8 cellular contexts compared by ENCODE assay signal in the genomic region with DNA sequence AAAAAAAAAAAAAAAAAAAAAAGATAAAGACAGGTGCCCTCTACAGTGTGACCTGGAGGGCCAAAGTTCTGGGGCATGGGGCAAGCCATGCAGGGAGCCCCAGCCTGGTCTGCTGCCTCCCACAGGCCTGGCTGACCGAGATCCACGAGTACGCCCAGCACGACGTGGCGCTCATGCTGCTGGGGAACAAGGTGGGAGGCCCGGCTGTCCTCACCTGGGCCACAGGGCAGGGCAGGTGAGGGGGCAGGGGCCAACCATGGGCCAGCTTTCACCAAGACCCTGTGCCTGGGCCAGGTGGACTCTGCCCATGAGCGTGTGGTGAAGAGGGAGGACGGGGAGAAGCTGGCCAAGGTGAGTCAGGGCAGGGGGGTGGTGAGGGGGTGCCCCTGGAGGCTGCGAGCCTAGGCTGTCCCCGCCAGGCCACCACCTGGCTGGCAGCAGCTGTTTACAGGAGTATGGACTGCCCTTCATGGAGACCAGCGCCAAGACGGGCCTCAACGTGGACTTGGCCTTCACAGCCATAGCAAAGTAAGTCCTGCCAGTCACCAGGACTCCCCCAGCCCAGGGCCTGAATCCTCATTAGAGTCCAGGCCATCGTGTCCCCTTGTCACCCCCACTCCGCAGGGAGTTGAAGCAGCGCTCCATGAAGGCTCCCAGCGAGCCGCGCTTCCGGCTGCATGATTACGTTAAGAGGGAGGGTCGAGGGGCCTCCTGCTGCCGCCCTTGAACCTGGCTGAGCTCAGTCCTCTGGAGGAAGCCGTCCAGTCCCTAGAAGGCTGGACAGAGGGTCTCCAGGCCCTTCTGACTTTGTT. TPM values are rescaled to one million over a fixed set of nuclear protein-coding genes. Genes with fewer than 3 reads are reported as not detected.
DNase-seq lines count a peak whose midpoint lies in the region; ATAC-seq and TF ChIP-seq lines count a peak whose summit lies in the region.

No MANE protein-coding gene starts in this region.

- peak overlapping the region; percentile 85 to 93 (median 89) for H3K4me3 Mint-ChIP-seq in CD4-positive, alpha-beta memory T cell
- peak overlapping the region; percentile 86 for H3K4me3 Mint-ChIP-seq in activated CD8-positive, alpha-beta T cell treated with anti-CD3 and anti-CD28 coated beads for 36 hours

- POLR2A ChIA-PET in CD4-positive, alpha-beta memory T cell (lab: Charles Lee; ENCODE audit: partially characterized antibody): interaction anchor here (1.2 to 3.7 kb wide), 8 partner anchors 10 to 189 kb away, joined by 3 to 75 read pairs (median 10); partner anchors contain the start of genes E4F1, NDUFB10, NHERF2 and RNF151
- POLR2A ChIA-PET in activated CD8-positive, alpha-beta T cell treated with anti-CD3 and anti-CD28 coated beads for 36 hours (lab: Charles Lee): interaction anchor here (0.6 to 7.3 kb wide), 28 partner anchors 8 to 599 kb away, joined by 3 to 95 read pairs (median 6); partner anchors contain the start of genes AMDHD2, BRICD5, CEMP1 and ECI1

- no peak for TF ChIP-seq CTCF in HL-60 (IDR thresholded peaks at IDR 0.05; ENCODE audit: insufficient read depth, low read length)
- TF ChIP-seq CTCF in activated CD8-positive, alpha-beta T cell treated with anti-CD3 and anti-CD28 coated beads for 36 hours (IDR thresholded peaks at IDR 0.05): no peak

- peak overlapping the region; percentile 19 to 88 (median 83) for H3K27ac Mint-ChIP-seq in CD4-positive, alpha-beta memory T cell
- peak overlapping the region; percentile 89 for H3K27ac Mint-ChIP-seq in activated CD8-positive, alpha-beta T cell treated with anti-CD3 and anti-CD28 coated beads for 36 hours

- CTCF ChIA-PET in CD4-positive, alpha-beta memory T cell (lab: Charles Lee; ENCODE audit: partially characterized antibody): interaction anchor here (0.5 to 4.0 kb wide), 14 partner anchors 9 to 189 kb away, joined by 3 to 38 read pairs (median 4); partner anchors contain the start of genes ECI1 and PKD1
- CTCF ChIA-PET in activated CD8-positive, alpha-beta T cell treated with anti-CD3 and anti-CD28 coated beads for 36 hours (lab: Charles Lee): interaction anchor here (0.7 to 4.2 kb wide), 4 partner anchors 12 to 150 kb away, joined by 3 to 25 read pairs (median 13); partner anchors contain the start of gene PGP

- H3K36me3 ChIP-seq in CD4-positive, alpha-beta memory T cell (ENCODE audit: insufficient read depth, low read length): peaks cover 4% of the 10 kb centered on the region

- peaks cover 82% of the 10 kb centered on the region for H3K4me1 ChIP-seq in CD4-positive, alpha-beta memory T cell (ENCODE audit: insufficient read depth, low read length)

- H3K9me3 ChIP-seq in CD4-positive, alpha-beta memory T cell (ENCODE audit: control insufficient read depth in 1 of 2, low read length in 2 of 2): no peaks in the 10 kb centered on the region

- DNase-seq in CD4-positive, alpha-beta memory T cell: peak in 2 of 5 donors; percentile 11 to 40
- DNase-seq in HL-60 (ENCODE audit: low read depth in 1 of 2, low spot score in 1 of 2): peak in 1 of 2 experiments; percentile 59
- DNase-seq in activated CD8-positive, alpha-beta T cell treated with anti-CD3 and anti-CD28 coated beads for 36 hours: peak; percentile 41
- peak; percentile 30 for DNase-seq in glomerular visceral epithelial cell (ENCODE audit: extremely low spot score)
- DNase-seq in stimulated activated CD4-positive, alpha-beta T cell treated with anti-CD3 and anti-CD28 coated beads, Interleukin-15, amount 100 ng/mL, for 24 hours: peak; percentile 65
- no peak for DNase-seq in midbrain (lab: John Stamatoyannopoulos, UW)

- peaks cover 30 to 71% (median 49%) of the 10 kb centered on the region in 4 donors for H3K4me1 Mint-ChIP-seq in CD4-positive, alpha-beta memory T cell
- peaks cover 33% of the 10 kb centered on the region for H3K4me1 Mint-ChIP-seq in activated CD8-positive, alpha-beta T cell treated with anti-CD3 and anti-CD28 coated beads for 36 hours (ENCODE audit: low read depth)

- intact Hi-C loops in CD4-positive, alpha-beta memory T cell (cut with micrococcal nuclease): loop anchor here (1.0 to 10.0 kb wide), 3 partner anchors 130 to 288 kb away; partner anchors contain the start of gene NDUFB10
- intact Hi-C loops in activated CD8-positive, alpha-beta T cell treated with anti-CD3 and anti-CD28 coated beads for 36 hours (cut with micrococcal nuclease): no loop called here

- ATAC-seq in activated CD8-positive, alpha-beta T cell treated with anti-CD3 and anti-CD28 coated beads for 36 hours: no peak
- no peak for ATAC-seq in GM18868 (IDR thresholded peaks at IDR 0.05; ENCODE audit: unreplicated experiment)
- ATAC-seq in GM19351 (IDR thresholded peaks at IDR 0.05; ENCODE audit: unreplicated experiment): no peak

- H3K36me3 Mint-ChIP-seq in CD4-positive, alpha-beta memory T cell: peaks cover 0 to 14% of the 10 kb centered on the region in 2 donors
- peaks cover 47% of the 10 kb centered on the region for H3K36me3 Mint-ChIP-seq in activated CD8-positive, alpha-beta T cell treated with anti-CD3 and anti-CD28 coated beads for 36 hours (ENCODE audit: low read depth)

- H3K27me3 ChIP-seq in CD4-positive, alpha-beta memory T cell (ENCODE audit: insufficient read depth, low read length): no peaks in the 10 kb centered on the region
- no peaks in the 10 kb centered on the region for H3K27me3 ChIP-seq in HL-60 (ENCODE audit: insufficient read depth, poor library complexity, severe bottlenecking)

- peak overlapping the region; percentile 65 to 79 for H3K4me3 ChIP-seq in CD4-positive, alpha-beta memory T cell (ENCODE audit: low read length in 2 of 2)
- H3K4me3 ChIP-seq in HL-60 (replicated peaks; ENCODE audit: insufficient read depth, low read length): peak overlapping the region; percentile 75

- H3K27me3 Mint-ChIP-seq in CD4-positive, alpha-beta memory T cell: no peaks in the 10 kb centered on the region
- no peaks in the 10 kb centered on the region for H3K27me3 Mint-ChIP-seq in activated CD8-positive, alpha-beta T cell treated with anti-CD3 and anti-CD28 coated beads for 36 hours

- H3K27ac ChIP-seq in CD4-positive, alpha-beta memory T cell (ENCODE audit: low read depth, low read length): peak overlapping the region; percentile 83
- peak overlapping the region; percentile 90 for H3K27ac ChIP-seq in HL-60 (replicated peaks)

- no peaks in the 10 kb centered on the region for H3K9me3 Mint-ChIP-seq in CD4-positive, alpha-beta memory T cell
- no peaks in the 10 kb centered on the region for H3K9me3 Mint-ChIP-seq in activated CD8-positive, alpha-beta T cell treated with anti-CD3 and anti-CD28 coated beads for 36 hours

RNA-seq across cellular contexts. Expression of gene TRAF7, which starts 2.7 kb away (rescaled TPM):
- total RNA-seq in CD4-positive, alpha-beta memory T cell: 10 to 100 TPM; 40.9 to 41.9 TPM
- polyA plus RNA-seq in CD4-positive, alpha-beta memory T cell: 1 to 10 TPM; 1.9 to 8.9 TPM
- total RNA-seq in activated CD8-positive, alpha-beta T cell treated with anti-CD3 and anti-CD28 coated beads for 36 hours: 10 to 100 TPM; 74.8 to 80.2 TPM

RNA-seq across cellular contexts. Expression of gene RAB26, which starts 4.5 kb away (rescaled TPM):
- total RNA-seq in CD4-positive, alpha-beta memory T cell: under 1 TPM in 1 of 2 experiments, not detected in 1; 0.44 TPM
- polyA plus RNA-seq in CD4-positive, alpha-beta memory T cell: under 1 TPM; 0.52 to 0.77 TPM
- under 1 TPM; 0.34 to 0.49 TPM for total RNA-seq in activated CD8-positive, alpha-beta T cell treated with anti-CD3 and anti-CD28 coated beads for 36 hours

RNA-seq across cellular contexts. Expression of gene PKD1, which starts 17.2 kb away (rescaled TPM):
- total RNA-seq in CD4-positive, alpha-beta memory T cell: 100 to 1,000 TPM; 125 to 126 TPM
- polyA plus RNA-seq in CD4-positive, alpha-beta memory T cell: 10 to 100 TPM in 1 of 2 donors, 1 to 10 TPM in 1; 2.3 to 11.7 TPM
- 10 to 100 TPM; 74.7 to 85.1 TPM for total RNA-seq in activated CD8-positive, alpha-beta T cell treated with anti-CD3 and anti-CD28 coated beads for 36 hours

RNA-seq across cellular contexts. Expression of gene CASKIN1, which starts 43.5 kb away (rescaled TPM):
- total RNA-seq in CD4-positive, alpha-beta memory T cell: not detected
- polyA plus RNA-seq in CD4-positive, alpha-beta memory T cell: not detected
- total RNA-seq in activated CD8-positive, alpha-beta T cell treated with anti-CD3 and anti-CD28 coated beads for 36 hours: 1 to 10 TPM; 4.4 to 7.2 TPM

RNA-seq across cellular contexts. Expression of gene MLST8, which starts 52.4 kb away (rescaled TPM):
- 10 to 100 TPM; 28.1 to 31.1 TPM for total RNA-seq in CD4-positive, alpha-beta memory T cell
- polyA plus RNA-seq in CD4-positive, alpha-beta memory T cell: 10 to 100 TPM; 27.4 to 34.7 TPM
- total RNA-seq in activated CD8-positive, alpha-beta T cell treated with anti-CD3 and anti-CD28 coated beads for 36 hours: 10 to 100 TPM; 70.0 to 70.7 TPM
